Comparison of ENCODE assay signal across 8 cellular contexts in the genomic region with DNA sequence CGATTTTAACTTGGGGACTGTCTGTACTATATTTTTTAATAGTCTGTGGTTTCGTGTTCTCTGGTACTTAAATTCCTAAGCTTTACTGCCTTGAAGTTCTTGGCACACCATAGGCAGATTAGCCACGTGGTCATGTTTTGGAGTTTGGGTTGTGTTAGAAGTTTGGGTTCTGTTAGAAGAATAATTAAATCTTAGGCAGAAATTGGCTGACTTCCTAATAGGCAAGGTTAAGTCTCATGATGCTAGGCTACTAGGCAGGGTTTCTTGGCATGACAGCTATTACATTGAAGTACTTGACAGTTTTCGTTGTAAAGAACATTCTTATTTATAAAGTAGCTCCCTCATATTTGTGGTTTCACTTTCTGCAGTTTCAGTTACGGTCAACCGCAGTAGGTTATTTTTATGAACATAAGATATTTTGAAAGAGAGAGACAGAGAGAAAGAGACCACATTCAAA. TPM values are rescaled to one million over a fixed set of nuclear protein-coding genes. Genes with fewer than 3 reads are reported as not detected.
DNase-seq lines count a peak whose midpoint lies in the region; ATAC-seq and TF ChIP-seq lines count a peak whose summit lies in the region.

No MANE protein-coding gene starts in this region.

- H3K36me3 ChIP-seq in SJCRH30 = no peaks in the 10 kb centered on the region

- ATAC-seq in GM19025 (IDR thresholded peaks at IDR 0.05; ENCODE audit: low read depth, unreplicated experiment) (peak; percentile 72), HG03135 (IDR thresholded peaks at IDR 0.05; ENCODE audit: unreplicated experiment) (peak; percentile 81)

- H3K9me3 Mint-ChIP-seq in stimulated activated naive CD8-positive, alpha-beta T cell treated with anti-CD3 and anti-CD28 coated beads, Interleukin-15, Interleukin-2, amounts not matched to agents 100 ng/mL and 50 ng/mL, for 24 hours = peaks cover 3% of the 10 kb centered on the region

- no peaks in the 10 kb centered on the region for H3K36me3 Mint-ChIP-seq in stimulated activated naive CD8-positive, alpha-beta T cell treated with anti-CD3 and anti-CD28 coated beads, Interleukin-15, Interleukin-2, amounts not matched to agents 100 ng/mL and 50 ng/mL, for 24 hours (ENCODE audit: low read depth)

- H3K4me3 ChIP-seq in AG10803 (ENCODE audit: low read length) (peak overlapping the region; percentile 48), SJCRH30 (peak overlapping the region; percentile 28)

- peak; percentile 83 for DNase-seq in AG10803 (ENCODE audit: low read depth)
- peak in 1 of 2 experiments; percentile 12 for DNase-seq in SJCRH30
- peak; percentile 79 for DNase-seq in fibroblast of peridontal ligament (ENCODE audit: extremely low read depth)
- no peak for DNase-seq in NCI-H2196 treated with DMSO at 0.1 percent for 48 hours (lab: John Stamatoyannopoulos, UW; ENCODE audit: unreplicated experiment)
- no peak for DNase-seq in HK-2 (ENCODE audit: unreplicated experiment)

- TF ChIP-seq CTCF in AG10803 (conservative IDR thresholded peaks at IDR 0.05; ENCODE audit: low read length) = no peak

- no peaks in the 10 kb centered on the region for H3K27me3 Mint-ChIP-seq in stimulated activated naive CD8-positive, alpha-beta T cell treated with anti-CD3 and anti-CD28 coated beads, Interleukin-15, Interleukin-2, amounts not matched to agents 100 ng/mL and 50 ng/mL, for 24 hours

- H3K4me3 Mint-ChIP-seq in stimulated activated naive CD8-positive, alpha-beta T cell treated with anti-CD3 and anti-CD28 coated beads, Interleukin-15, Interleukin-2, amounts not matched to agents 100 ng/mL and 50 ng/mL, for 24 hours = peak overlapping the region; percentile 72

- no peak overlapping the region for H3K27ac ChIP-seq in SJCRH30

- peak overlapping the region; percentile 81 for H3K27ac Mint-ChIP-seq in stimulated activated naive CD8-positive, alpha-beta T cell treated with anti-CD3 and anti-CD28 coated beads, Interleukin-15, Interleukin-2, amounts not matched to agents 100 ng/mL and 50 ng/mL, for 24 hours

- H3K27me3 ChIP-seq in SJCRH30 = no peaks in the 10 kb centered on the region

- H3K4me1 Mint-ChIP-seq in stimulated activated naive CD8-positive, alpha-beta T cell treated with anti-CD3 and anti-CD28 coated beads, Interleukin-15, Interleukin-2, amounts not matched to agents 100 ng/mL and 50 ng/mL, for 24 hours (ENCODE audit: low read depth) = peaks cover 54% of the 10 kb centered on the region

- H3K9me3 ChIP-seq in SJCRH30 (replicated peaks) = no peaks in the 10 kb centered on the region

- no peaks in the 10 kb centered on the region for H3K4me1 ChIP-seq in SJCRH30

RNA-seq across cellular contexts. Expression of gene MMP7, which starts 30.0 kb away (rescaled TPM):
- total RNA-seq in SJCRH30 (2014; rRNA removed; shearing (Covaris generic)) = not detected in 2 replicates

Comparison
In these comparisons a context has a peak if more than half of its experiments do, and no peak if none do; other contexts are left out.
1. DNase-seq: peak in AG10803 (single experiment) and fibroblast of peridontal ligament (single experiment); none in NCI-H2196 treated with DMSO at 0.1 percent for 48 hours (single experiment) and HK-2 (single experiment).